In genomic region chr2:602571-603366, GRCh38 we compare ENCODE assay signal across 20 cellular contexts.
A peak's percentile ranks its signal among the peaks of the same experiment; 100 is the strongest.
DNase-seq lines count a peak whose midpoint lies in the region; ATAC-seq, FAIRE-seq and TF ChIP-seq lines count a peak whose summit lies in the region.
"Had no signal": no experiment of that assay in that cellular context is flagged by ENCODE, and none has a peak within 500 bp of the region (broad histone marks: within the 10 kb centered on the region; RNA-seq: fewer than 3 reads in every experiment).

No MANE protein-coding gene starts in this region.

- no peak overlapping the region for H3K4ac ChIP-seq in H1 (replicated peaks; ENCODE audit: insufficient read length, low read depth, low read length)

- H2AFZ ChIP-seq in HepG2 (ENCODE audit: low read length) (no peak overlapping the region), H1 (ENCODE audit: low read length) (no peak overlapping the region)

- intact Hi-C loops in HepG2 (cut with micrococcal nuclease; ENCODE audit: unreplicated experiment) (no loop called here), right lobe of liver (cut with DNase I) (no loop called here)

- no peak overlapping the region for H2BK5ac ChIP-seq in H1 (ENCODE audit: low read depth, low read length)

- H2BK15ac ChIP-seq in H1 (ENCODE audit: low read length) = no peak overlapping the region

- H4K8ac ChIP-seq in H1 (ENCODE audit: extremely low read depth, insufficient read depth, low read length) = no peak overlapping the region

- H2BK20ac ChIP-seq in H1 (ENCODE audit: low read length) = no peak overlapping the region

- WGBS in HepG2 (ENCODE audit: low lambda C conversion rate) = 12% methylated on average over 11 of the region's 14 CpGs
- WGBS in right lobe of liver (ENCODE audit: insufficient coverage, low coverage, low lambda C conversion rate, missing lambda C conversion rate) = 73% methylated on average over 11 of the region's 14 CpGs
- 93% methylated on average over 14 of the region's 14 CpGs; no CpG with 5 or more reads in 1 of the 2 experiments for WGBS in H1 (ENCODE audit: extremely low coverage in 1 of 2, insufficient coverage in 1 of 2, insufficient read length in 1 of 2, insufficient replicate concordance in 2 of 2, low coverage in 1 of 2, low lambda C conversion rate in 2 of 2, missing lambda C conversion rate in 1 of 2), 2 experiments

- no peak overlapping the region for H2AK5ac ChIP-seq in H1 (ENCODE audit: low read depth, low read length)

- no peak overlapping the region for H3K56ac ChIP-seq in H1 (replicated peaks; ENCODE audit: insufficient read length, low read depth, low read length)

- H3K27ac ChIP-seq in HepG2 (ENCODE audit: extremely low read length, insufficient read depth, low read length) (no peak overlapping the region), right lobe of liver (no peak overlapping the region), H1 (ENCODE audit: low read depth, low read length) (no peak overlapping the region)
- H3K27ac ChIP-seq: BLaER1 had no signal

- no TSS peak for BruUV-seq in HepG2 (replicated peaks; lab: Mats Ljungman, UMichigan)

- no peak overlapping the region for H4K5ac ChIP-seq in H1 (ENCODE audit: insufficient read length, low read depth, low read length)

- ATAC-seq in HepG2 = no peak
- no peak for ATAC-seq in right lobe of liver
- no peak for ATAC-seq in HG02884 (IDR thresholded peaks at IDR 0.05; ENCODE audit: unreplicated experiment)
- ATAC-seq in HG02981 (IDR thresholded peaks at IDR 0.05; ENCODE audit: unreplicated experiment) = no peak

- no peak overlapping the region for H2BK12ac ChIP-seq in H1 (ENCODE audit: low read depth, low read length)

- TF ChIP-seq POLR2A in HepG2 (IDR thresholded peaks at IDR 0.05; ENCODE audit: insufficient read depth in 1 of 2, low read depth in 2 of 2, low read length in 2 of 2) (no peak), right lobe of liver (IDR thresholded peaks at IDR 0.05) (no peak), H1 (IDR thresholded peaks at IDR 0.05; ENCODE audit: control extremely low read depth in 1 of 2, low read depth in 2 of 2, low read length in 2 of 2) (no peak)

- TF ChIP-seq CTCF in HepG2 (CRISPR knock-in tag; IDR thresholded peaks at IDR 0.05) (no peak), right lobe of liver (IDR thresholded peaks at IDR 0.05) (no peak), H1 (IDR thresholded peaks at IDR 0.05; ENCODE audit: control extremely low read depth in 1 of 3, insufficient read depth in 1 of 3, low read depth in 1 of 3, low read length in 3 of 3) (no peak)

- H3K14ac ChIP-seq in H1 (ENCODE audit: insufficient read length) = no peak overlapping the region

- no peaks in the 10 kb centered on the region for H3K79me2 ChIP-seq in HepG2 (ENCODE audit: insufficient read depth, low read length)
- H3K79me2 ChIP-seq in H1 (ENCODE audit: control insufficient read depth in 1 of 2, insufficient read depth in 2 of 2, low read length in 2 of 2) = no peaks in the 10 kb centered on the region

- no peak overlapping the region for H3K23ac ChIP-seq in H1 (ENCODE audit: insufficient read length)

- H3K18ac ChIP-seq in H1 (ENCODE audit: extremely low read depth, low read length) = no peak overlapping the region

- H4K20me1 ChIP-seq in HepG2 (ENCODE audit: insufficient read depth, low read length) (no peaks in the 10 kb centered on the region), H1 (replicated peaks in 1 of 2; ENCODE audit: control insufficient read depth in 1 of 2, insufficient read depth in 2 of 2, low read length in 2 of 2) (peaks cover 0 to 9% of the 10 kb centered on the region in 2 experiments)
- H4K20me1 ChIP-seq: BLaER1 had no signal

- peak; percentile 21 for DNase-seq in HepG2 (ENCODE audit: low spot score)
- DNase-seq in right lobe of liver = no peak
- peak; percentile 28 for DNase-seq in MG63
- DNase-seq in H1 (ENCODE audit: low read depth in 1 of 2, low spot score in 2 of 2) = peak in 1 of 2 experiments; percentile 35
- peak; percentile 13 for DNase-seq in urothelium cell line (ENCODE audit: low spot score)
- DNase-seq: CD8-positive, alpha-beta memory T cell; DMS 273 treated with DMSO at 0.1 percent for 48 hours; H7; NCI-H1048; NCI-H1694; NCI-H2107; NCI-H345; NCI-H69; NK-92 treated with Interleukin-12 subunit alpha and Interleukin-12 subunit beta, amount 100 ng/mL, for 24 hours; OCI-M1; SHP77 had no signal

- H3K4me3 ChIP-seq in HepG2 (replicated peaks in 1 of 3; ENCODE audit: insufficient read depth in 1 of 3, low read depth in 2 of 3, low read length in 3 of 3) (no peak overlapping the region), right lobe of liver (no peak overlapping the region), MG63 (no peak overlapping the region), H1 (ENCODE audit: extremely low read depth in 1 of 4, insufficient read depth in 2 of 4, low read depth in 3 of 4, low read length in 4 of 4) (no peak overlapping the region)
- H3K4me3 ChIP-seq: BLaER1 had no signal

- no peak for TF ChIP-seq EP300 in HepG2 (IDR thresholded peaks at IDR 0.05; ENCODE audit: low read depth in 2 of 2, low read length in 2 of 2)
- TF ChIP-seq EP300 in HepG2 (CRISPR knock-in tag; IDR thresholded peaks at IDR 0.05; ENCODE audit: borderline replicate concordance) = no peak
- TF ChIP-seq EP300 in H1 (IDR thresholded peaks at IDR 0.05; ENCODE audit: borderline replicate concordance in 1 of 2, low read depth in 2 of 2, low read length in 2 of 2) = no peak

- H3K9me3 ChIP-seq in HepG2 (ENCODE audit: low read length) (no peaks in the 10 kb centered on the region), right lobe of liver (no peaks in the 10 kb centered on the region), MG63 (no peaks in the 10 kb centered on the region), H1 (ENCODE audit: insufficient read depth in 2 of 2, low read depth in 1 of 2, low read length in 1 of 2) (no peaks in the 10 kb centered on the region; a peak in 1 of 4 replicates)
- H3K9me3 ChIP-seq: BLaER1 had no signal

- TF ChIP-seq RAD21 in HepG2 (CRISPR knock-in tag; IDR thresholded peaks at IDR 0.05) (no peak), H1 (IDR thresholded peaks at IDR 0.05 in 1 of 2, conservative IDR thresholded peaks at IDR 0.05 in 1 of 2; ENCODE audit: low read depth in 2 of 2, low read length in 2 of 2) (no peak)

- FAIRE-seq in HepG2 (lab: Jason Lieb, UNC) = no peak
- FAIRE-seq in H1 (lab: Jason Lieb, UNC) = no peak
- no peak for FAIRE-seq in urothelium cell line (lab: Jason Lieb, UNC)
- FAIRE-seq: HTR-8/SVneo had no signal

- in situ Hi-C loops in HepG2 (cut with HindIII; ENCODE audit: extremely low pct_ligation_motif_present, low pct_unique_long_range_greater_than_20kb) = no loop called here

- H3K27me3 ChIP-seq in HepG2 (ENCODE audit: control insufficient read depth in 1 of 2, insufficient read depth in 2 of 2, low read length in 2 of 2) = peaks cover 11 to 75% of the 10 kb centered on the region in 2 experiments; a peak in 4 of 5 replicates
- H3K27me3 ChIP-seq in right lobe of liver = no peaks in the 10 kb centered on the region
- no peaks in the 10 kb centered on the region for H3K27me3 ChIP-seq in MG63
- 0 out of 7 replicates have a peak, but pooled peaks cover 0 to 2% (median 0%) of the 10 kb centered on the region in 4 experiments for H3K27me3 ChIP-seq in H1 (replicated peaks in 1 of 4; ENCODE audit: control insufficient read depth in 3 of 4, extremely low read depth in 1 of 4, insufficient read depth in 3 of 4, low read length in 3 of 4)
- H3K27me3 ChIP-seq: BLaER1 had no signal

- H3K4me2 ChIP-seq in HepG2 (ENCODE audit: low read depth, low read length) (no peak overlapping the region), H1 (ENCODE audit: insufficient read depth in 1 of 2, low read depth in 2 of 2, low read length in 2 of 2) (no peak overlapping the region)
- H3K4me2 ChIP-seq: BLaER1 had no signal

- H4K91ac ChIP-seq in H1 (replicated peaks; ENCODE audit: insufficient read length, low read length) = no peak overlapping the region

- CTCF ChIA-PET in HepG2 (lab: Yijun Ruan, JAX; ENCODE audit: low intra/inter-chr PET ratio, low total read pairs) (no interaction called here), H1 (lab: Charles Lee; ENCODE audit: partially characterized antibody) (interaction anchor here (1.1 kb wide), 1 partner anchor 14 kb away, joined by 4 read pairs; no protein-coding TSS in a partner anchor)

- H3K9ac ChIP-seq in HepG2 (ENCODE audit: insufficient read depth, low read depth, low read length) (no peak overlapping the region), H1 (replicated peaks in 1 of 4; ENCODE audit: extremely low read depth in 1 of 4, low read depth in 3 of 4, low read length in 3 of 4) (no peak overlapping the region)
- H3K9ac ChIP-seq: BLaER1 had no signal

- no peaks in the 10 kb centered on the region for H3K36me3 ChIP-seq in HepG2 (replicated peaks in 1 of 2; ENCODE audit: control insufficient read depth in 1 of 2, insufficient read depth in 2 of 2, low read length in 2 of 2)
- H3K36me3 ChIP-seq in right lobe of liver = no peaks in the 10 kb centered on the region
- no peaks in the 10 kb centered on the region for H3K36me3 ChIP-seq in MG63
- H3K36me3 ChIP-seq in H1 (ENCODE audit: control insufficient read depth in 2 of 4, insufficient read depth in 4 of 4, low read length in 3 of 4) = no peaks in the 10 kb centered on the region; a peak in 1 of 8 replicates
- H3K36me3 ChIP-seq: BLaER1 had no signal

- peaks cover 10% of the 10 kb centered on the region; the same call in 1 of the 2 replicates for H3K23me2 ChIP-seq in H1 (ENCODE audit: low read depth, low read length)

- no peaks in the 10 kb centered on the region for H3K4me1 ChIP-seq in HepG2 (ENCODE audit: insufficient read depth, low read length)
- H3K4me1 ChIP-seq in right lobe of liver = no peaks in the 10 kb centered on the region
- no peaks in the 10 kb centered on the region; a peak in 1 of 7 replicates for H3K4me1 ChIP-seq in H1 (replicated peaks in 1 of 4; ENCODE audit: control insufficient read depth in 3 of 4, insufficient read depth in 4 of 4, low read length in 3 of 4)
- H3K4me1 ChIP-seq: BLaER1 had no signal

- POLR2A ChIA-PET in HepG2 (lab: Yijun Ruan, JAX) (no interaction called here), H1 (lab: Charles Lee; ENCODE audit: partially characterized antibody) (no interaction called here)

- no peaks in the 10 kb centered on the region for H3K79me1 ChIP-seq in H1 (ENCODE audit: low read depth, low read length)

- H2BK120ac ChIP-seq in H1 (replicated peaks; ENCODE audit: low read depth, low read length) = no peak overlapping the region

TF ChIP-seq in HepG2, 621 proteins besides CTCF, POLR2A, EP300 and RAD21 (continues in another document):
- TF ChIP-seq STAT5B (CRISPR knock-in tag; IDR thresholded peaks at IDR 0.05) (no peak), ZNF343 (CRISPR knock-in tag; IDR thresholded peaks at IDR 0.05) (no peak)

TF ChIP-seq in H1, 55 proteins besides CTCF, POLR2A, EP300 and RAD21 (continues in another document):
- TF ChIP-seq SAP30 (IDR thresholded peaks at IDR 0.05; ENCODE audit: insufficient read depth, insufficient replicate concordance, low read length) = no peak
- TF ChIP-seq MAX (IDR thresholded peaks at IDR 0.05) = peak; percentile 78
- no peak for TF ChIP-seq GTF2F1 (IDR thresholded peaks at IDR 0.05; ENCODE audit: borderline replicate concordance, low read depth, low read length)

Comparison
In these comparisons a context has a peak if more than half of its experiments do, and no peak if none do; other contexts are left out.
1. DNase-seq: peak in HepG2 (single experiment), MG63 (single experiment) and urothelium cell line (single experiment); none in right lobe of liver (0 of 3).
2. Of the 41 proteins assayed by ChIP-seq in both HepG2 and H1: peak only in HepG2: none; only in H1: none; in both: MAX; in neither: 40.